ENCODE assay signal across 23 cellular contexts in the genomic region with DNA sequence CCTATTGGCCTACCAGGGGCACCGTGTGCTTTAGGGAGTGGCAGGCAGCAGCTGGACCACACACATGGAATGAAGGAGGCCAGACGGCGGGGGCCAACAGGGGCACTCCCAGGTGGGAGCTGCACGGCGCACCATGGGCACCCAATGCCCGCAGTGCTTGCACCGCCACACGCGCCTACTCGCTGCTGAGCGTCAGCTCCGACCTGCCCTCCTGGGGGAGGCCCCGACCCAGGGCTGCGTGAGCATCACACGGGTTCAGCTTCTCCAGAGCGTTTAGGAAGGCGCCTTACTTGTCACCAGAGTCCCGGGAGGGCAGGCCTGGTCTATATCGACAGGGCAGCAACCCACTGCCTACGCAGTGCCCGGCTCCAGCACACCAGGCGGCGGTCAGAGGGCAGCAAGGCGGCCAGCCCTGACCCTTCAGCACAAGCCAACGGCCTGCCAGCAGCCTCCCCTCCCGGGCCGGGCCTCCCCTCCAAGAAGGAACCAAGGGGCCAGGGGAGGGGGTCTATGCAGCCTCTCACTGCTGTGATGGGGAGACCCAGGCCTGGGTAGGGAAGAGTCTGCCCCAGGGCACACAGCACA.
DNase-seq lines count a peak whose midpoint lies in the region; ATAC-seq, FAIRE-seq and TF ChIP-seq lines count a peak whose summit lies in the region.
"Had no signal": no experiment of that assay in that cellular context is flagged by ENCODE, and none has a peak within 500 bp of the region (broad histone marks: within the 10 kb centered on the region; RNA-seq: fewer than 3 reads in every experiment).

No MANE protein-coding gene starts in this region.

- TF ChIP-seq CTCF in H1 (IDR thresholded peaks at IDR 0.05; ENCODE audit: control extremely low read depth in 1 of 3, insufficient read depth in 1 of 3, low read depth in 1 of 3, low read length in 3 of 3), result no peak

- no peaks in the 10 kb centered on the region for H3K36me3 Mint-ChIP-seq in stimulated activated memory B cell treated with anti-CD40 and anti-IgM and Interleukin-4, amounts not matched to agents 10 μg/mL and 1 μg/mL and 100 μg/mL, for 72 hours
- H3K36me3 Mint-ChIP-seq: CD8-positive, alpha-beta T cell had no signal

- H3K27me3 ChIP-seq in BLaER1 (no peaks in the 10 kb centered on the region), H1 (replicated peaks in 1 of 4; ENCODE audit: control insufficient read depth in 3 of 4, extremely low read depth in 1 of 4, insufficient read depth in 3 of 4, low read length in 3 of 4) (no peaks in the 10 kb centered on the region)
- peaks cover 0 to 35% (median 0%) of the 10 kb centered on the region in 11 experiments; a peak in 6 of 22 replicates for H3K27me3 ChIP-seq in BLaER1 treated with 17β-estradiol and CSF1 and Interleukin-3, amounts not matched to agents 10 nM and 100 nM

- H3K79me1 ChIP-seq in H1 (ENCODE audit: low read depth, low read length), result no peaks in the 10 kb centered on the region

- CTCF ChIA-PET in H1 (lab: Charles Lee; ENCODE audit: partially characterized antibody), result interaction anchor here (1.1 to 4.6 kb wide), 22 partner anchors 8 to 239 kb away, joined by 3 to 43 read pairs (median 6); a partner anchor contains a TSS

- no peak for TF ChIP-seq POLR2A in H1 (IDR thresholded peaks at IDR 0.05; ENCODE audit: control extremely low read depth in 1 of 2, low read depth in 2 of 2, low read length in 2 of 2)

- H3K14ac ChIP-seq in H1 (ENCODE audit: insufficient read length), result no peak overlapping the region

- no peak for TF ChIP-seq EP300 in H1 (IDR thresholded peaks at IDR 0.05; ENCODE audit: borderline replicate concordance in 1 of 2, low read depth in 2 of 2, low read length in 2 of 2)

- no peak for TF ChIP-seq RAD21 in H1 (IDR thresholded peaks at IDR 0.05 in 1 of 2, conservative IDR thresholded peaks at IDR 0.05 in 1 of 2; ENCODE audit: low read depth in 2 of 2, low read length in 2 of 2)

- no peak overlapping the region for H2AFZ ChIP-seq in H1 (ENCODE audit: low read length)

- WGBS in H1 (ENCODE audit: extremely low coverage in 1 of 2, insufficient coverage in 1 of 2, insufficient read length in 1 of 2, insufficient replicate concordance in 2 of 2, low coverage in 1 of 2, low lambda C conversion rate in 2 of 2, missing lambda C conversion rate in 1 of 2), 2 experiments, result 91% methylated on average over 21 of the region's 27 CpGs; no CpG with 5 or more reads in 1 of the 2 experiments

- no peak overlapping the region for H3K27ac Mint-ChIP-seq in stimulated activated memory B cell treated with anti-CD40 and anti-IgM and Interleukin-4, amounts not matched to agents 10 μg/mL and 1 μg/mL and 100 μg/mL, for 72 hours
- H3K27ac Mint-ChIP-seq: B cell; CD4-positive, alpha-beta T cell; CD8-positive, alpha-beta T cell had no signal

- H3K79me2 ChIP-seq in H1 (ENCODE audit: control insufficient read depth in 1 of 2, insufficient read depth in 2 of 2, low read length in 2 of 2), result no peaks in the 10 kb centered on the region

- H4K5ac ChIP-seq in H1 (ENCODE audit: insufficient read length, low read depth, low read length), result no peak overlapping the region

- POLR2A ChIA-PET in H1 (lab: Charles Lee; ENCODE audit: partially characterized antibody), result interaction anchor here (1.6 kb wide), 1 partner anchor 12 kb away, joined by 3 read pairs; no protein-coding TSS in a partner anchor

- ATAC-seq in stimulated activated memory B cell treated with anti-CD40 and anti-IgM and Interleukin-4, amounts not matched to agents 10 μg/mL and 1 μg/mL and 100 μg/mL, for 72 hours, result peak; percentile 1
- ATAC-seq: CD8-positive, alpha-beta T cell had no signal

- H4K91ac ChIP-seq in H1 (replicated peaks; ENCODE audit: insufficient read length, low read length), result no peak overlapping the region

- H4K20me1 ChIP-seq in BLaER1 (peaks cover 99% of the 10 kb centered on the region), H1 (replicated peaks in 1 of 2; ENCODE audit: control insufficient read depth in 1 of 2, insufficient read depth in 2 of 2, low read length in 2 of 2) (peaks cover 0 to 11% of the 10 kb centered on the region in 2 experiments)
- H4K20me1 ChIP-seq in BLaER1 treated with 17β-estradiol and CSF1 and Interleukin-3, amounts not matched to agents 10 nM and 100 nM, result peaks cover 54 to 100% (median 94%) of the 10 kb centered on the region in 11 experiments; a peak in 20 of 22 replicates

- no peaks in the 10 kb centered on the region for H3K27me3 Mint-ChIP-seq in stimulated activated memory B cell treated with anti-CD40 and anti-IgM and Interleukin-4, amounts not matched to agents 10 μg/mL and 1 μg/mL and 100 μg/mL, for 72 hours
- H3K27me3 Mint-ChIP-seq: B cell; CD4-positive, alpha-beta T cell had no signal

- H3K4me1 Mint-ChIP-seq in stimulated activated memory B cell treated with anti-CD40 and anti-IgM and Interleukin-4, amounts not matched to agents 10 μg/mL and 1 μg/mL and 100 μg/mL, for 72 hours, result no peaks in the 10 kb centered on the region
- H3K4me1 Mint-ChIP-seq: B cell had no signal

- H3K4me3 ChIP-seq in BLaER1 (no peak overlapping the region), H1 (ENCODE audit: extremely low read depth in 1 of 4, insufficient read depth in 2 of 4, low read depth in 3 of 4, low read length in 4 of 4) (no peak overlapping the region)
- H3K4me3 ChIP-seq in BLaER1 treated with 17β-estradiol and CSF1 and Interleukin-3, amounts not matched to agents 10 nM and 100 nM, result no peak overlapping the region

- no peak overlapping the region for H2BK12ac ChIP-seq in H1 (ENCODE audit: low read depth, low read length)

- H3K9ac ChIP-seq in BLaER1 (no peak overlapping the region), H1 (replicated peaks in 1 of 4; ENCODE audit: extremely low read depth in 1 of 4, low read depth in 3 of 4, low read length in 3 of 4) (no peak overlapping the region)
- H3K9ac ChIP-seq in BLaER1 treated with 17β-estradiol and CSF1 and Interleukin-3, amounts not matched to agents 10 nM and 100 nM, result peak overlapping the region in 2 of 11 experiments; percentile 24 to 46; a peak in 2 of 22 replicates

- no peak overlapping the region for H2BK20ac ChIP-seq in H1 (ENCODE audit: low read length)

- peak overlapping the region; percentile 22; the same call in 1 of the 2 replicates for H3K27ac ChIP-seq in BLaER1
- H3K27ac ChIP-seq in BLaER1 treated with 17β-estradiol and CSF1 and Interleukin-3, amounts not matched to agents 10 nM and 100 nM, result no peak overlapping the region
- no peak overlapping the region for H3K27ac ChIP-seq in H1 (ENCODE audit: low read depth, low read length)
- H3K27ac ChIP-seq: C4-2B had no signal

- FAIRE-seq in H1 (lab: Jason Lieb, UNC), result no peak
- FAIRE-seq: A204.1, D721Med, G401.6, GM12891, GM19239 had no signal

- H3K36me3 ChIP-seq in BLaER1 (peaks cover 7% of the 10 kb centered on the region; the same call in 1 of the 2 replicates), H1 (ENCODE audit: control insufficient read depth in 2 of 4, insufficient read depth in 4 of 4, low read length in 3 of 4) (no peaks in the 10 kb centered on the region)
- H3K36me3 ChIP-seq in BLaER1 treated with 17β-estradiol and CSF1 and Interleukin-3, amounts not matched to agents 10 nM and 100 nM, result peaks cover 0 to 15% (median 0%) of the 10 kb centered on the region in 11 experiments; a peak in 4 of 22 replicates

- H3K4me2 ChIP-seq in BLaER1 (peak overlapping the region; percentile 94), H1 (ENCODE audit: insufficient read depth in 1 of 2, low read depth in 2 of 2, low read length in 2 of 2) (no peak overlapping the region)
- peak overlapping the region in 8 of 11 experiments; percentile 81 to 97 (median 89); a peak in 14 of 22 replicates for H3K4me2 ChIP-seq in BLaER1 treated with 17β-estradiol and CSF1 and Interleukin-3, amounts not matched to agents 10 nM and 100 nM

- H3K9me3 ChIP-seq in BLaER1 (no peaks in the 10 kb centered on the region), H1 (ENCODE audit: insufficient read depth in 2 of 2, low read depth in 1 of 2, low read length in 1 of 2) (peaks cover 0 to 7% of the 10 kb centered on the region in 2 experiments; a peak in 1 of 4 replicates)
- H3K9me3 ChIP-seq in BLaER1 treated with 17β-estradiol and CSF1 and Interleukin-3, amounts not matched to agents 10 nM and 100 nM (replicated peaks in 1 of 11), result no peaks in the 10 kb centered on the region
- H3K9me3 ChIP-seq: Caco-2 had no signal

- H3K9me3 Mint-ChIP-seq in stimulated activated memory B cell treated with anti-CD40 and anti-IgM and Interleukin-4, amounts not matched to agents 10 μg/mL and 1 μg/mL and 100 μg/mL, for 72 hours, result no peaks in the 10 kb centered on the region
- H3K9me3 Mint-ChIP-seq: CD4-positive, alpha-beta T cell; CD8-positive, alpha-beta T cell had no signal

- peaks cover 100% of the 10 kb centered on the region for H3K4me1 ChIP-seq in BLaER1
- peaks cover 47 to 100% (median 96%) of the 10 kb centered on the region in 10 experiments for H3K4me1 ChIP-seq in BLaER1 treated with 17β-estradiol and CSF1 and Interleukin-3, amounts not matched to agents 10 nM and 100 nM
- H3K4me1 ChIP-seq in H1 (replicated peaks in 1 of 4; ENCODE audit: control insufficient read depth in 3 of 4, insufficient read depth in 4 of 4, low read length in 3 of 4), result no peaks in the 10 kb centered on the region; a peak in 3 of 7 replicates
- H3K4me1 ChIP-seq: Caco-2 had no signal

- no peak overlapping the region; the same call in 1 of the 2 replicates for H3K18ac ChIP-seq in H1 (ENCODE audit: extremely low read depth, low read length)

- H3K4me3 Mint-ChIP-seq in stimulated activated memory B cell treated with anti-CD40 and anti-IgM and Interleukin-4, amounts not matched to agents 10 μg/mL and 1 μg/mL and 100 μg/mL, for 72 hours, result no peak overlapping the region
- H3K4me3 Mint-ChIP-seq: B cell; CD4-positive, alpha-beta T cell; CD8-positive, alpha-beta T cell had no signal

- H3K4ac ChIP-seq in H1 (replicated peaks; ENCODE audit: insufficient read length, low read depth, low read length), result no peak overlapping the region

- no peak overlapping the region for H2BK5ac ChIP-seq in H1 (ENCODE audit: low read depth, low read length)

- H3K23ac ChIP-seq in H1 (ENCODE audit: insufficient read length), result no peak overlapping the region

- no peak overlapping the region for H3K56ac ChIP-seq in H1 (replicated peaks; ENCODE audit: insufficient read length, low read depth, low read length)

- H2BK15ac ChIP-seq in H1 (ENCODE audit: low read length), result no peak overlapping the region

- DNase-seq in H1 (ENCODE audit: low read depth in 1 of 2, low spot score in 2 of 2) (no peak), foreskin melanocyte (no peak), HUDEP-2 (lab: John Stamatoyannopoulos, UW; ENCODE audit: unreplicated experiment in 76 of 76) (no peak), NCI-H748 treated with DMSO at 0.1 percent for 48 hours (lab: John Stamatoyannopoulos, UW) (no peak)
- DNase-seq: 8988T; ACHN; AML-193; Caco-2; Calu3; CD4-positive, alpha-beta T cell; CD8-positive, alpha-beta T cell; DMS79 treated with DMSO at 0.1 percent for 48 hours; GF-D8 had no signal

- no peak overlapping the region for H4K8ac ChIP-seq in H1 (ENCODE audit: extremely low read depth, insufficient read depth, low read length)

- no peak overlapping the region for H2AK5ac ChIP-seq in H1 (ENCODE audit: low read depth, low read length)

- H2BK120ac ChIP-seq in H1 (replicated peaks; ENCODE audit: low read depth, low read length), result no peak overlapping the region

- no peaks in the 10 kb centered on the region for H3K23me2 ChIP-seq in H1 (ENCODE audit: low read depth, low read length)

TF ChIP-seq in H1, 55 proteins besides CTCF, POLR2A, EP300 and RAD21 (continues in another document):
- TF ChIP-seq GABPA (IDR thresholded peaks at IDR 0.05; ENCODE audit: borderline replicate concordance, insufficient read depth, low read length), result 0 out of 2 replicates have a peak, but pooled peaks have one; percentile 17

Comparison
In these comparisons a context has a peak if more than half of its experiments do, and no peak if none do; other contexts are left out.
1. H3K4me2 ChIP-seq: peak in BLaER1 (single experiment) and BLaER1 treated with 17β-estradiol and CSF1 and Interleukin-3, amounts not matched to agents 10 nM and 100 nM (8 of 11); none in H1 (0 of 2).